8 cellular contexts compared by ENCODE assay signal in genomic region chr6:31971279-31971992, GRCh38. TPM values are rescaled to one million over a fixed set of nuclear protein-coding genes. Genes with fewer than 3 reads are reported as not detected.
A peak's percentile ranks its signal among the peaks of the same experiment; 100 is the strongest.
DNase-seq lines count a peak whose midpoint lies in the region; ATAC-seq and TF ChIP-seq lines count a peak whose summit lies in the region.

No MANE protein-coding gene starts in this region.

- peak overlapping the region; percentile 95 for H3K9ac ChIP-seq in SK-N-SH
- peak overlapping the region; percentile 16 for H3K9ac ChIP-seq in trophoblast cell (ENCODE audit: low read length)

- H3K9me3 ChIP-seq in SK-N-SH, result no peaks in the 10 kb centered on the region
- H3K9me3 ChIP-seq in trophoblast cell (ENCODE audit: insufficient read depth, low read depth, low read length), result no peaks in the 10 kb centered on the region

- TF ChIP-seq EP300 in SK-N-SH (IDR thresholded peaks at IDR 0.05; ENCODE audit: borderline replicate concordance in 1 of 2, low read depth in 1 of 2, low read length in 1 of 2), result no peak

- peak overlapping the region; percentile 13 for H2AK5ac ChIP-seq in trophoblast cell (ENCODE audit: low read length)

- TF ChIP-seq CTCF in SK-N-SH (IDR thresholded peaks at IDR 0.05) (no peak), fibroblast of pulmonary artery (IDR thresholded peaks at IDR 0.05; ENCODE audit: low read length, missing control alignments) (no peak)

- H3K36me3 ChIP-seq in SK-N-SH (replicated peaks in 1 of 2; ENCODE audit: control insufficient read depth in 1 of 2, insufficient read depth in 2 of 2, low read length in 1 of 2) (peaks cover 11 to 39% of the 10 kb centered on the region in 2 experiments), trophoblast cell (ENCODE audit: control insufficient read depth in 1 of 2, insufficient read depth in 2 of 2, low read length in 2 of 2) (peaks cover 41 to 43% of the 10 kb centered on the region in 2 experiments)

- peak overlapping the region; percentile 14 for H3K4ac ChIP-seq in trophoblast cell (ENCODE audit: low read depth, low read length)

- CTCF ChIA-PET in SK-N-SH (lab: Yijun Ruan, JAX), result interaction anchor here (0.7 to 5.2 kb wide), 5 partner anchors 12 to 425 kb away, joined by 3 to 29 read pairs (median 9); partner anchors contain the start of genes ATP6V1G2, NELFE and SKIC2

- POLR2A ChIA-PET in SK-N-SH (lab: Yijun Ruan, JAX), result interaction anchor here (0.9 to 2.4 kb wide), 7 partner anchors 9 to 1000 kb away, joined by 3 to 14 read pairs (median 4); partner anchors contain the start of genes NELFE, SKIC2 and ZBTB12

- H4K20me1 ChIP-seq in SK-N-SH (ENCODE audit: insufficient read depth), result no peaks in the 10 kb centered on the region

- DNase-seq in SK-N-SH (no peak), fibroblast of pulmonary artery (ENCODE audit: low read depth) (no peak), trophoblast cell (no peak), NCI-H1436 (lab: John Stamatoyannopoulos, UW) (no peak), islet precursor cell (no peak)

- H2BK120ac ChIP-seq in trophoblast cell (ENCODE audit: insufficient read depth, low read length, poor library complexity), result peak overlapping the region; percentile 35

- peak overlapping the region; percentile 75 for H4K91ac ChIP-seq in trophoblast cell (ENCODE audit: low read depth, low read length)

- H4K12ac ChIP-seq in trophoblast cell (ENCODE audit: low read depth, low read length), result peak overlapping the region; percentile 31

- H3K27ac ChIP-seq in SK-N-SH (ENCODE audit: low read depth in 2 of 2, low read length in 1 of 2) (peak overlapping the region; percentile 95 to 97), trophoblast cell (ENCODE audit: low read depth, low read length) (peak overlapping the region; percentile 80)

- no peaks in the 10 kb centered on the region for H3K9me2 ChIP-seq in SK-N-SH

- WGBS in SK-N-SH (ENCODE audit: low lambda C conversion rate), result 5% methylated on average over 23 of the region's 29 CpGs
- no CpG with 5 or more reads among the region's 29 CpGs for WGBS in trophoblast cell (ENCODE audit: extremely low coverage, insufficient coverage, insufficient read length)

- H2BK5ac ChIP-seq in trophoblast cell (ENCODE audit: low read depth, low read length, poor library complexity), result peak overlapping the region; percentile 5

- TF ChIP-seq RAD21 in SK-N-SH (IDR thresholded peaks at IDR 0.05; ENCODE audit: low read length), result no peak

- H2AFZ ChIP-seq in SK-N-SH (ENCODE audit: low read depth) (peak overlapping the region; percentile 82; the same call in 1 of the 2 replicates), trophoblast cell (ENCODE audit: insufficient read depth, low read length, poor library complexity) (peak overlapping the region; percentile 80)

- H3K79me1 ChIP-seq in trophoblast cell (ENCODE audit: low read length), result peaks cover 11% of the 10 kb centered on the region

- H3K14ac ChIP-seq in trophoblast cell (ENCODE audit: low read length), result peak overlapping the region; percentile 15

- peak; percentile 2 for ATAC-seq in GM19438 (IDR thresholded peaks at IDR 0.05; ENCODE audit: low read depth, unreplicated experiment)
- no peak for ATAC-seq in HG02571 (IDR thresholded peaks at IDR 0.05; ENCODE audit: unreplicated experiment)
- ATAC-seq in HG02970 (IDR thresholded peaks at IDR 0.05; ENCODE audit: low FRiP score, unreplicated experiment), result no peak

- peaks cover 10% of the 10 kb centered on the region for H3F3A ChIP-seq in SK-N-SH (replicated peaks; ENCODE audit: insufficient read depth)

- peak overlapping the region; percentile 77 for H4K8ac ChIP-seq in trophoblast cell (ENCODE audit: low read depth, low read length)

- H3K4me2 ChIP-seq in SK-N-SH (peak overlapping the region; percentile 99), trophoblast cell (ENCODE audit: low read length) (peak overlapping the region; percentile 94)

- peak overlapping the region; percentile 2 for H3K18ac ChIP-seq in trophoblast cell (ENCODE audit: low read length)

- H3K79me2 ChIP-seq in SK-N-SH (ENCODE audit: insufficient read depth) (peaks cover 47% of the 10 kb centered on the region), trophoblast cell (ENCODE audit: control insufficient read depth, insufficient read depth, low read length, poor library complexity) (peaks cover 2% of the 10 kb centered on the region)

- no peak overlapping the region for H2BK12ac ChIP-seq in trophoblast cell (ENCODE audit: low read length)

- peak overlapping the region; percentile 91 to 94 for H3K4me3 ChIP-seq in SK-N-SH (ENCODE audit: low read depth in 2 of 2, low read length in 1 of 2)
- peak overlapping the region; percentile 86 for H3K4me3 ChIP-seq in fibroblast of pulmonary artery (replicated peaks; ENCODE audit: low read depth, low read length)
- peak overlapping the region; percentile 87 for H3K4me3 ChIP-seq in trophoblast cell (ENCODE audit: low read depth, low read length)

- H3K23ac ChIP-seq in trophoblast cell (ENCODE audit: low read length), result no peak overlapping the region

- peaks cover 5 to 26% of the 10 kb centered on the region in 2 experiments; a peak in 3 of 4 replicates for H3K4me1 ChIP-seq in SK-N-SH (ENCODE audit: control insufficient read depth in 1 of 2, insufficient read depth in 2 of 2, low read depth in 1 of 2, low read length in 1 of 2)
- peaks cover 9 to 12% of the 10 kb centered on the region in 2 experiments for H3K4me1 ChIP-seq in trophoblast cell (ENCODE audit: control insufficient read depth in 1 of 2, insufficient read depth in 2 of 2, low read length in 2 of 2)

- H3K27me3 ChIP-seq in SK-N-SH (ENCODE audit: insufficient read depth), result no peaks in the 10 kb centered on the region
- no peaks in the 10 kb centered on the region for H3K27me3 ChIP-seq in trophoblast cell (ENCODE audit: insufficient read depth, low read length)

TF ChIP-seq in SK-N-SH, 30 proteins besides CTCF, POLR2A, EP300 and RAD21:
- no peak for TF ChIP-seq NRF1 (IDR thresholded peaks at IDR 0.05; ENCODE audit: low read depth, low read length)
- TF ChIP-seq GABPA (IDR thresholded peaks at IDR 0.05; ENCODE audit: low read depth), result no peak
- TF ChIP-seq FOSL2 (IDR thresholded peaks at IDR 0.05; ENCODE audit: borderline replicate concordance, low read depth), result no peak
- no peak for TF ChIP-seq JUND (IDR thresholded peaks at IDR 0.05)
- no peak for TF ChIP-seq USF2 (IDR thresholded peaks at IDR 0.05; ENCODE audit: borderline replicate concordance, low read depth, low read length)
- TF ChIP-seq MXI1 (IDR thresholded peaks at IDR 0.05; ENCODE audit: low read depth, low read length), result no peak

RNA-seq across cellular contexts. Expression of gene DXO, which starts 0.5 kb away (rescaled TPM):
- 25.3 and 27.1 TPM in 2 replicates for polyA plus RNA-seq in SK-N-SH (2012; rRNA removed)
- polyA plus RNA-seq in SK-N-SH (2012; cell fraction: cytosol; rRNA removed), result 9.6 and 13.3 TPM in 2 replicates
- 106 and 119 TPM in 2 replicates for polyA plus RNA-seq in SK-N-SH (2012; cell fraction: nucleus; rRNA removed)
- 15.6 and 18.1 TPM in 2 replicates for polyA plus RNA-seq in trophoblast cell (2013)

RNA-seq across cellular contexts. Expression of gene C4A, which starts 10.4 kb away (rescaled TPM):
- polyA plus RNA-seq in SK-N-SH (2012; rRNA removed), result 9.9 and 11.4 TPM in 2 replicates
- 3.2 and 3.8 TPM in 2 replicates for polyA plus RNA-seq in SK-N-SH (2012; cell fraction: cytosol; rRNA removed)
- 42.5 and 64.3 TPM in 2 replicates for polyA plus RNA-seq in SK-N-SH (2012; cell fraction: nucleus; rRNA removed)
- polyA plus RNA-seq in trophoblast cell (2013), result 0.82 and 1.3 TPM in 2 replicates

RNA-seq across cellular contexts. Expression of gene SKIC2, which starts 12.5 kb away (rescaled TPM):
- 86.3 and 89.4 TPM in 2 replicates for polyA plus RNA-seq in SK-N-SH (2012; rRNA removed)
- polyA plus RNA-seq in SK-N-SH (2012; cell fraction: cytosol; rRNA removed), result 23.8 and 33.0 TPM in 2 replicates
- 574 and 610 TPM in 2 replicates for polyA plus RNA-seq in SK-N-SH (2012; cell fraction: nucleus; rRNA removed)
- 31.8 and 32.6 TPM in 2 replicates for polyA plus RNA-seq in trophoblast cell (2013)

RNA-seq across cellular contexts. Expression of gene NELFE, which starts 12.7 kb away (rescaled TPM):
- 89.5 and 116 TPM in 2 replicates for polyA plus RNA-seq in SK-N-SH (2012; rRNA removed)
- polyA plus RNA-seq in SK-N-SH (2012; cell fraction: cytosol; rRNA removed), result 101 and 102 TPM in 2 replicates
- polyA plus RNA-seq in SK-N-SH (2012; cell fraction: nucleus; rRNA removed), result 88.7 and 92.7 TPM in 2 replicates
- polyA plus RNA-seq in trophoblast cell (2013), result 71.0 and 73.0 TPM in 2 replicates

RNA-seq across cellular contexts. Expression of gene CFB, which starts 25.5 kb away (rescaled TPM):
- 42.1 and 64.4 TPM in 2 replicates for polyA plus RNA-seq in SK-N-SH (2012; rRNA removed)
- 37.7 and 44.3 TPM in 2 replicates for polyA plus RNA-seq in SK-N-SH (2012; cell fraction: cytosol; rRNA removed)
- 74.0 and 102 TPM in 2 replicates for polyA plus RNA-seq in SK-N-SH (2012; cell fraction: nucleus; rRNA removed)
- 0.23 and 0.50 TPM in 2 replicates for polyA plus RNA-seq in trophoblast cell (2013)
